In the genomic region with DNA sequence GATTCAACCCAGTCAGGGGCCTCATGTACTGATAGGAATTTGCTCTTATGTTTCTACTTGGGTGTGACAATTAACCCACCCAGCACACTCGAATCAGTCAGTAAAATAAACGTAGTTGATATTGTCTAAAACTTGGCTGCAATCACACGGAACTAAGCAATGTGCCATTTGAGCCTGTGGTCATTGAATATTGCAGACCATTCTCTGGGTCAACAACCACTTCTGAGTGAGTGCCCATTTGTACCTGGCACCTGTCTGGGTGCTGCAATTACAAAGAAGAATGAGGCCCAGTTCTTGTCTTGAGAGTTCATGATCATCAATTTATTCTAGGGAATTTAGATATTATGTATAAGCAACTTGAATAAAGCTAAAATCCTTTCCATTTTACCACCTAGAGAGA, we compare ENCODE assay signal across 25 cellular contexts. TPM values are rescaled to one million over a fixed set of nuclear protein-coding genes. Genes with fewer than 3 reads are reported as not detected.
"Had no signal": no experiment of that assay in that cellular context is flagged by ENCODE, and none has a peak within 500 bp of the region (broad histone marks: within the 10 kb centered on the region; RNA-seq: fewer than 3 reads in every experiment).

No MANE protein-coding gene starts in this region.

- H3K36me3 ChIP-seq: MG63 had no signal

- H3K9me3 ChIP-seq: MG63, SK-N-SH had no signal

- H3K36me3 Mint-ChIP-seq: T-cell had no signal

- H3K4me3 Mint-ChIP-seq: T-cell had no signal

- ATAC-seq: HepG2, Panc1, PC-3, T-cell had no signal

- H3K27ac Mint-ChIP-seq: T-cell had no signal

- H3K4me2 ChIP-seq: SK-N-SH had no signal

- H3K4me1 Mint-ChIP-seq: T-cell had no signal

- H3K9me2 ChIP-seq: SK-N-SH had no signal

- H3K27ac ChIP-seq: RWPE1 had no signal

- H3K4me3 ChIP-seq: MG63 had no signal

- H3K27me3 ChIP-seq: MG63 had no signal

- H3K9me3 Mint-ChIP-seq: T-cell had no signal

- DNase-seq: IMR-90, Karpas-422, KG1, MG63, NCI-H1105, NCI-H1436 treated with DMSO at 0.1 percent for 48 hours, NCI-H1694, NCI-H187 treated with DMSO at 0.1 percent for 48 hours, NCI-H2029 treated with DMSO at 0.1 percent for 48 hours, NCI-H2171 treated with DMSO at 0.1 percent for 48 hours, NCI-H345, NCI-H446 treated with DMSO at 0.1 percent for 48 hours, NCI-H510A treated with DMSO at 0.1 percent for 48 hours, NCI-H526, NCI-H82, PC-3, SHP77, SK-N-SH, SW 1271, T-cell had no signal

RNA-seq across cellular contexts. Expression of a gene that starts 29.8 kb away (rescaled TPM):
- total RNA-seq: HepG2, HT1080, IMR-90, PC-3, SK-MEL-5, T-cell had no signal
